Comparison of ENCODE assay signal across 2 cellular contexts in genomic region chr14:33331176-33331949, GRCh38.
TF ChIP-seq lines count a peak whose summit lies in the region.

No MANE protein-coding gene starts in this region.

TF ChIP-seq in HepG2, 621 proteins besides CTCF, POLR2A, EP300 and RAD21 (continued from another document):
- TF ChIP-seq MYPOP (CRISPR knock-in tag; IDR thresholded peaks at IDR 0.05) (no peak), ZNF280D (CRISPR knock-in tag; IDR thresholded peaks at IDR 0.05) (no peak), ZBTB33 (CRISPR knock-in tag; IDR thresholded peaks at IDR 0.05) (no peak), ZSCAN21 (CRISPR knock-in tag; IDR thresholded peaks at IDR 0.05; ENCODE audit: borderline replicate concordance) (no peak), CREB1 (IDR thresholded peaks at IDR 0.05) (peak; percentile 46; the same call in 1 of the 2 replicates), CREB1 (CRISPR knock-in tag; IDR thresholded peaks at IDR 0.05) (no peak), ZNF281 (CRISPR knock-in tag; IDR thresholded peaks at IDR 0.05; ENCODE audit: borderline replicate concordance) (no peak), KLF11 (CRISPR knock-in tag; IDR thresholded peaks at IDR 0.05) (no peak), REL (CRISPR knock-in tag; conservative IDR thresholded peaks at IDR 0.05) (no peak), KLF12 (CRISPR knock-in tag; IDR thresholded peaks at IDR 0.05; ENCODE audit: borderline replicate concordance) (no peak), ATF5 (CRISPR knock-in tag; IDR thresholded peaks at IDR 0.05; ENCODE audit: low read depth) (no peak), SMC3 (IDR thresholded peaks at IDR 0.05; ENCODE audit: low read length) (no peak), ATF7 (IDR thresholded peaks at IDR 0.05) (peak; percentile 95), ATF7 (CRISPR knock-in tag; IDR thresholded peaks at IDR 0.05) (no peak), FOSL1 (CRISPR knock-in tag; IDR thresholded peaks at IDR 0.05; ENCODE audit: borderline replicate concordance) (no peak), ZNF891 (CRISPR knock-in tag; IDR thresholded peaks at IDR 0.05) (no peak)

TF ChIP-seq in GM23338, 12 proteins besides CTCF, POLR2A, EP300 and RAD21 (continued from another document):
- TF ChIP-seq EZH2phosphoT487 (IDR thresholded peaks at IDR 0.05; ENCODE audit: unreplicated experiment): no peak
- TF ChIP-seq ZNF331 (CRISPR knock-in tag; IDR thresholded peaks at IDR 0.05; ENCODE audit: low read depth): no peak
- TF ChIP-seq CREB1 (CRISPR knock-in tag; IDR thresholded peaks at IDR 0.05; ENCODE audit: low read depth): no peak
- TF ChIP-seq ETS1 (IDR thresholded peaks at IDR 0.05): no peak
- TF ChIP-seq ZNF462 (CRISPR knock-in tag; IDR thresholded peaks at IDR 0.05): no peak
- no peak for TF ChIP-seq STAT1 (IDR thresholded peaks at IDR 0.05; ENCODE audit: unreplicated experiment)
- TF ChIP-seq REST (IDR thresholded peaks at IDR 0.05; ENCODE audit: unreplicated experiment): no peak
